Comparison of ENCODE assay signal across 9 cellular contexts in the genomic region with DNA sequence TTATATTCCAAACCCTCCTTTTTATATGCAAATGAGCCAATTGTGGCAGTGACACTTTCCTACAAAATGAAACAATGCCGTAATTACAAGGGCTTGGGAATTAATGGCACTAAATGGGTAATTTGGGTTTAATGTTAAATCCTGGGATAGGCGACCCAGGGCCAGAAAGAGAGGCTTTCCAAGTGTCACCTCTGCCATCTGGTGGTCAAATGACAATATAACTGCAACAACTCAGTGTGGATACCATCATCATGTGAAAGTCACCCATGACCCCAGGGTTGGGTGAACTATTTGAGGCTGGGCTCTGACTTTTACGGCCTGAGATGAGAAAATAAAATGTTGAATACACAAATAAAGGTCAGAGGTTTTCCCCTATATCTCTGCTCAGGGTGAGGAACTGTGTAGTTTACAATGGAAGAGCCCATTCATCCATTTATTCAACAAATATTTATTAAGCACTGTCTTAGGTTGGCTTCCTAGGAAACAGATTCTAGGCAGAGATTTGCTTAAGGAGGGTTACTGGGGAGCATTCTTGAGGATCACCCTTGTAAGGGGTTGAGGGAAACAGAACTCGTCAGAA. TPM values are rescaled to one million over a fixed set of nuclear protein-coding genes. Genes with fewer than 3 reads are reported as not detected.
DNase-seq lines count a peak whose midpoint lies in the region; ATAC-seq and TF ChIP-seq lines count a peak whose summit lies in the region.
"Had no signal": no experiment of that assay in that cellular context is flagged by ENCODE, and none has a peak within 500 bp of the region (broad histone marks: within the 10 kb centered on the region; RNA-seq: fewer than 3 reads in every experiment).

No MANE protein-coding gene starts in this region.

- H3K18ac ChIP-seq in H9 (ENCODE audit: insufficient read length, low read depth, low read length) = no peak overlapping the region

- no peaks in the 10 kb centered on the region for H3K23me2 ChIP-seq in H9 (ENCODE audit: insufficient read length, low read depth, low read length, poor library complexity, severe bottlenecking)

- no peaks in the 10 kb centered on the region for H3K79me1 ChIP-seq in H9 (ENCODE audit: insufficient read depth, low read depth, low read length, poor library complexity, severe bottlenecking)

- H3K56ac ChIP-seq in H9 (ENCODE audit: insufficient read length, low read depth, low read length) = no peak overlapping the region

- H2AFZ ChIP-seq in H9 (ENCODE audit: low read length) = no peak overlapping the region

- H3K27ac Mint-ChIP-seq in H9 = peak overlapping the region in 1 of 3 experiments; percentile 75; a peak in 2 of 7 replicates

- H3K4me1 ChIP-seq in H9 (ENCODE audit: insufficient read depth, low read length) = no peaks in the 10 kb centered on the region
- H3K4me1 ChIP-seq in cardiac muscle cell (ENCODE audit: low read depth) = peaks cover 6% of the 10 kb centered on the region
- H3K4me1 ChIP-seq: BLaER1 treated with 17β-estradiol and CSF1 and Interleukin-3, amounts not matched to agents 10 nM and 100 nM had no signal

- no peaks in the 10 kb centered on the region for H3K36me3 ChIP-seq in cardiac muscle cell
- H3K36me3 ChIP-seq: BLaER1 treated with 17β-estradiol and CSF1 and Interleukin-3, amounts not matched to agents 10 nM and 100 nM had no signal

- H4K20me1 ChIP-seq in H9 (ENCODE audit: control insufficient read depth, insufficient read depth, insufficient read length) = no peaks in the 10 kb centered on the region
- H4K20me1 ChIP-seq: BLaER1 treated with 17β-estradiol and CSF1 and Interleukin-3, amounts not matched to agents 10 nM and 100 nM had no signal

- H3K23ac ChIP-seq in H9 (ENCODE audit: insufficient read length, low read depth, low read length) = no peak overlapping the region

- H3K27ac ChIP-seq in H9 (ENCODE audit: insufficient read length, low read depth, low read length) = no peak overlapping the region
- H3K27ac ChIP-seq in cardiac muscle cell = no peak overlapping the region
- H3K27ac ChIP-seq: BLaER1 treated with 17β-estradiol and CSF1 and Interleukin-3, amounts not matched to agents 10 nM and 100 nM had no signal

- no peak overlapping the region for H2BK12ac ChIP-seq in H9 (ENCODE audit: insufficient read length, low read depth, low read length)

- H3K4me3 ChIP-seq in cardiac muscle cell = no peak overlapping the region
- H3K4me3 ChIP-seq: BLaER1 treated with 17β-estradiol and CSF1 and Interleukin-3, amounts not matched to agents 10 nM and 100 nM had no signal

- no peak overlapping the region for H2BK15ac ChIP-seq in H9 (ENCODE audit: low read depth, low read length)

- no peak overlapping the region for H2BK5ac ChIP-seq in H9 (ENCODE audit: insufficient read length, low read length)

- H4K91ac ChIP-seq in H9 (ENCODE audit: insufficient read length, low read depth, low read length) = no peak overlapping the region

- no peak overlapping the region for H3K4me3 Mint-ChIP-seq in H9

- WGBS in H9 (ENCODE audit: extremely low coverage, insufficient read length, low lambda C conversion rate) = no CpG with 5 or more reads among the region's 4 CpGs

- H3K36me3 Mint-ChIP-seq in H9 (ENCODE audit: insufficient read depth in 1 of 3, low read depth in 3 of 3) = no peaks in the 10 kb centered on the region

- no peak overlapping the region for H3K4me2 ChIP-seq in H9 (ENCODE audit: insufficient read depth, insufficient read length, low read length)
- H3K4me2 ChIP-seq: BLaER1 treated with 17β-estradiol and CSF1 and Interleukin-3, amounts not matched to agents 10 nM and 100 nM had no signal

- no peak for ATAC-seq in omental fat pad (ENCODE audit: low FRiP score)

- H2BK120ac ChIP-seq in H9 (ENCODE audit: low read depth, low read length, poor library complexity, severe bottlenecking) = no peak overlapping the region

- H4K8ac ChIP-seq in H9 (replicated peaks; ENCODE audit: insufficient read length, low read depth, low read length) = no peak overlapping the region

- DNase-seq in NCI-H1436 (lab: John Stamatoyannopoulos, UW) (peak; percentile 32), NCI-H1436 treated with DMSO at 0.1 percent for 48 hours (lab: John Stamatoyannopoulos, UW) (no peak), H9 (peak; percentile 43), NCI-H446 treated with DMSO at 0.1 percent for 48 hours (lab: John Stamatoyannopoulos, UW) (peak; percentile 1), cardiac muscle cell (ENCODE audit: low read depth in 1 of 2, low spot score in 1 of 2) (peak; percentile 63 to 70), pulmonary artery endothelial cell (ENCODE audit: low read depth, low spot score) (peak; percentile 3), omental fat pad (ENCODE audit: low spot score) (no peak)
- DNase-seq in activated naive CD4-positive, alpha-beta T cell treated with anti-CD3 and anti-CD28 coated beads, Interleukin-2, amount 50 U/mL, for 16 hours = peak; percentile 14

- TF ChIP-seq CTCF in H9 (conservative IDR thresholded peaks at IDR 0.05) (peak; percentile 77), cardiac muscle cell (IDR thresholded peaks at IDR 0.05; ENCODE audit: low read depth, low read length) (peak; percentile 71), omental fat pad (IDR thresholded peaks at IDR 0.05) (no peak)

- H3K27me3 ChIP-seq in H9 (ENCODE audit: insufficient read depth, low read length) = no peaks in the 10 kb centered on the region
- H3K27me3 ChIP-seq in cardiac muscle cell = no peaks in the 10 kb centered on the region
- H3K27me3 ChIP-seq: BLaER1 treated with 17β-estradiol and CSF1 and Interleukin-3, amounts not matched to agents 10 nM and 100 nM had no signal

- H3K4me1 Mint-ChIP-seq in H9 = peaks cover 19 to 36% of the 10 kb centered on the region in 2 experiments

- H3K9me3 Mint-ChIP-seq in H9 = no peaks in the 10 kb centered on the region

- H3K9ac ChIP-seq in H9 (ENCODE audit: extremely low read depth, insufficient read length, low read length) = no peak overlapping the region
- H3K9ac ChIP-seq: BLaER1 treated with 17β-estradiol and CSF1 and Interleukin-3, amounts not matched to agents 10 nM and 100 nM had no signal

- H3K4ac ChIP-seq in H9 (ENCODE audit: low read depth, low read length) = no peak overlapping the region

- H3K79me2 ChIP-seq in H9 (ENCODE audit: insufficient read depth, low read length) = no peaks in the 10 kb centered on the region

- no peak overlapping the region for H2AK5ac ChIP-seq in H9 (ENCODE audit: insufficient read length, low read length)

- no peaks in the 10 kb centered on the region for H3K9me3 ChIP-seq in H9 (ENCODE audit: control insufficient read depth, low read depth, low read length)
- no peaks in the 10 kb centered on the region for H3K9me3 ChIP-seq in cardiac muscle cell (ENCODE audit: low read depth)
- H3K9me3 ChIP-seq: BLaER1 treated with 17β-estradiol and CSF1 and Interleukin-3, amounts not matched to agents 10 nM and 100 nM had no signal

- H3K27me3 Mint-ChIP-seq in H9 (ENCODE audit: low read depth) = no peaks in the 10 kb centered on the region

- no peak overlapping the region for H3K14ac ChIP-seq in H9 (ENCODE audit: insufficient read depth, low read length)

- H3T11ph ChIP-seq in H9 (ENCODE audit: low read length) = no peak overlapping the region

- H4K5ac ChIP-seq in H9 (ENCODE audit: insufficient read length, low read depth, low read length) = no peak overlapping the region

- H2BK20ac ChIP-seq in H9 (ENCODE audit: low read depth, low read length, poor library complexity, severe bottlenecking) = no peak overlapping the region

RNA-seq across cellular contexts. Expression of a gene that starts 13.6 kb away (rescaled TPM):
- 20.0 and 20.1 TPM in 2 replicates for total RNA-seq in H9 (2021)
- 9.3 and 11.9 TPM in 2 replicates for total RNA-seq in cardiac muscle cell
- polyA plus RNA-seq in cardiac muscle cell = 15.9 and 17.3 TPM in 2 replicates
- 22.7 and 30.8 TPM in 2 replicates for total RNA-seq in pulmonary artery endothelial cell
- total RNA-seq in omental fat pad = 10 to 100 TPM; 32.5 to 41.6 (median 39.0) TPM

RNA-seq across cellular contexts. Expression of a gene that starts 27.7 kb away (rescaled TPM):
- total RNA-seq in H9 (2021) (2.5 and 3.1 TPM in 2 replicates), cardiac muscle cell (0.32 and 1.0 TPM in 2 replicates), pulmonary artery endothelial cell (0.07 and 0.20 TPM in 2 replicates), omental fat pad (10 to 100 TPM in 3 of 4 donors, 1 to 10 TPM in 1; 9.8 to 32.3 (median 27.0) TPM)
- polyA plus RNA-seq in cardiac muscle cell = 0.31 and 1.4 TPM in 2 replicates

Comparison
In these comparisons a context has a peak if more than half of its experiments do, and no peak if none do; other contexts are left out.
1. DNase-seq: peak in NCI-H1436 (single experiment), H9 (single experiment), NCI-H446 treated with DMSO at 0.1 percent for 48 hours (single experiment), activated naive CD4-positive, alpha-beta T cell treated with anti-CD3 and anti-CD28 coated beads, Interleukin-2, amount 50 U/mL, for 16 hours (single experiment), cardiac muscle cell (2 of 2) and pulmonary artery endothelial cell (single experiment); none in NCI-H1436 treated with DMSO at 0.1 percent for 48 hours (single experiment) and omental fat pad (single experiment).
2. CTCF ChIP-seq: peak in H9 (single experiment) and cardiac muscle cell (single experiment); none in omental fat pad (0 of 3).